In the genomic region with DNA sequence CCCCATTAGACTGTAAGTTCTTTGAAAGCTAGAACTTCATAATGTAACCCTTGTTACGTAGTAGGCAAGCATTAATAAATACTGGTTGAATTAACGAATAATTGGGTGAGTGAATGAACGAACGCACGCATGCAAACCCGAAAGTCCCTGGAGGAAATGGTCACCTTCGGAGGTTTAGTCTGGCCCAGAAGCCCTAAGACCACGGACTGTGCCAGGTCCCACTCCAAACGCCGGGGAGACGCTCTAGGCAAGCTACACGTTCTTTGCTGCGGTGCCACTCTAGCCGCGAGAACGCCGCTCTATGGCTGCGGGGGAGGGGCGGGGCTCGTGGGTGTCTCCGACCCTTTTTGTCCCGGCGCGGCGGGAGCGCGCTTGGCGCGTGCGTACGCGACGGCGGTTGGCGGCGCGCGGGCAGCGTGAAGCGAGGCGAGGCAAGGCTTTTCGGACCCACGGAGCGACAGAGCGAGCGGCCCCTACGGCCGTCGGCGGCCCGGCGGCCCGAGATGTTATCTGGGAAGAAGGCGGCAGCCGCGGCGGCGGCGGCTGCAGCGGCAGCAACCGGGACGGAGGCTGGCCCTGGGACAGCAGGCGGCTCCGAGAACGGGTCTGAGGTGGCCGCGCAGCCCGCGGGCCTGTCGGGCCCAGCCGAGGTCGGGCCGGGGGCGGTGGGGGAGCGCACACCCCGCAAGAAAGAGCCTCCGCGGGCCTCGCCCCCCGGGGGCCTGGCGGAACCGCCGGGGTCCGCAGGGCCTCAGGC, we compare ENCODE assay signal across 8 cellular contexts. TPM values are rescaled to one million over a fixed set of nuclear protein-coding genes. Genes with fewer than 3 reads are reported as not detected.
A peak's percentile ranks its signal among the peaks of the same experiment; 100 is the strongest.
DNase-seq lines count a peak whose midpoint lies in the region; ATAC-seq and TF ChIP-seq lines count a peak whose summit lies in the region.

A gene (plus strand): TSS at position 375 of the 757 bp plus-strand sequence. CDS start 129 bp downstream, at position 504.

- intact Hi-C loops in breast epithelium (cut with DNase I; ENCODE audit: low total_unique reads) = no loop called here

- H3K36me3 ChIP-seq in breast epithelium = no peaks in the 10 kb centered on the region

- H3K9me3 ChIP-seq in breast epithelium (peaks cover 0 to 8% of the 10 kb centered on the region in 2 donors), iPS-18c (ENCODE audit: control insufficient read depth, insufficient read depth, low read length) (peaks cover 3% of the 10 kb centered on the region)

- H3K27ac ChIP-seq in VCaP = peak within 1 kb of the TSS; percentile 95
- H3K27ac ChIP-seq in breast epithelium = peak within 1 kb of the TSS; percentile 91 to 92
- peak within 1 kb of the TSS; percentile 63 to 96 (median 90) for H3K27ac ChIP-seq in skin epidermis

- peaks cover 0 to 6% of the 10 kb centered on the region in 2 donors for H3K4me1 ChIP-seq in breast epithelium

- CTCF ChIA-PET in AG04449 (lab: Yijun Ruan, JAX) = interaction anchor here (2.8 kb wide), 1 partner anchor 10 kb away, joined by 8 read pairs; no protein-coding TSS in a partner anchor

- ATAC-seq in GM18867 (IDR thresholded peaks at IDR 0.05; ENCODE audit: unreplicated experiment) (peak; percentile 93), HG03103 (IDR thresholded peaks at IDR 0.05; ENCODE audit: low read depth, unreplicated experiment) (peak; percentile 89)

- no peaks in the 10 kb centered on the region for H3K27me3 ChIP-seq in breast epithelium

- peak; percentile 50 for TF ChIP-seq CTCF in AG04449 (IDR thresholded peaks at IDR 0.05; ENCODE audit: insufficient read depth, low read length, missing control alignments)
- TF ChIP-seq CTCF in VCaP (conservative IDR thresholded peaks at IDR 0.05) = peak; percentile 25
- TF ChIP-seq CTCF in breast epithelium (IDR thresholded peaks at IDR 0.05) = no peak

- peak; percentile 45 for TF ChIP-seq POLR2A in breast epithelium (IDR thresholded peaks at IDR 0.05)

- DNase-seq in AG04449 (ENCODE audit: low read depth, low spot score) (peak; percentile 78), NCI-H2171 treated with DMSO at 0.1 percent for 48 hours (lab: John Stamatoyannopoulos, UW) (peak; percentile 97), breast epithelium (ENCODE audit: low spot score in 2 of 2) (peak; percentile 94 to 97)

- POLR2A ChIA-PET in AG04449 (lab: Yijun Ruan, JAX) = interaction anchor here (0.7 to 1.0 kb wide), 3 partner anchors 9 to 67 kb away, joined by 3 to 5 read pairs (median 5); no protein-coding TSS in a partner anchor

- H3K4me3 ChIP-seq in AG04449 (ENCODE audit: low read depth, low read length) = peak within 1 kb of the TSS; percentile 85
- H3K4me3 ChIP-seq in breast epithelium = peak within 1 kb of the TSS; percentile 98 to 99 (median 99)
- H3K4me3 ChIP-seq in iPS-18c (ENCODE audit: insufficient read depth, low read depth, low read length) = peak within 1 kb of the TSS; percentile 99
- H3K4me3 ChIP-seq in skin epidermis = peak within 1 kb of the TSS; percentile 74 to 100 (median 88)

RNA-seq across cellular contexts. Expression of the gene that starts here (rescaled TPM):
- total RNA-seq in breast epithelium = 10 to 100 TPM; 41.6 to 73.2 (median 68.5) TPM

Comparison
In these comparisons a context has a peak if more than half of its experiments do, and no peak if none do; other contexts are left out.
1. Peak in every context shown above with its lines: DNase-seq, ATAC-seq, H3K4me3 ChIP-seq and H3K27ac ChIP-seq.
2. CTCF ChIP-seq: peak in AG04449 (single experiment) and VCaP (single experiment); none in breast epithelium (0 of 3).